Comparison of ENCODE assay signal across 22 cellular contexts in the genomic region with DNA sequence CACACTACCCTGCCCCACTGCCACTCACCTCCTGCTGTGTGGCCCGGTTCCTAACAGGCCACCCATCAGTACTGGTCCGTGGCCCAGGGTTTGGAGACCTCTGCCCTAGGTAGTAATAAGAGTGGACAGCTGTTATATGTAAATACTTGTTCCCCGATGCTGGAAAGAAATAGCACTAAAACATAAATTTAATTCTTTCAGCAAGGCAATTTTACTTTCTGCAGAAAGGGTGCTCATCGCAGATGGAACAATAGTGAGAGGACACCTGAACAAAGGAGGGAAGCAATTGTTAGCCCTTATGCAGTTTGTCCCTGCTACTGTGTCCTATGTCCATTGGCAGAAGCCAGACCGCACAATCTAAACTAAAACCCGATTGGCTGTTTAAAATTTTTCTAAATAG. TPM values are rescaled to one million over a fixed set of nuclear protein-coding genes. Genes with fewer than 3 reads are reported as not detected.
DNase-seq lines count a peak whose midpoint lies in the region; ATAC-seq, FAIRE-seq and TF ChIP-seq lines count a peak whose summit lies in the region.
"Had no signal": no experiment of that assay in that cellular context is flagged by ENCODE, and none has a peak within 500 bp of the region (broad histone marks: within the 10 kb centered on the region; RNA-seq: fewer than 3 reads in every experiment).

No MANE protein-coding gene starts in this region.

- in situ Hi-C loops in K562 (cut with MboI) = no loop called here

- TF ChIP-seq CTCF in left ventricle myocardium inferior (IDR thresholded peaks at IDR 0.05; ENCODE audit: borderline replicate concordance) (no peak), K562 (IDR thresholded peaks at IDR 0.05 in 2 of 3, conservative IDR thresholded peaks at IDR 0.05 in 1 of 3; ENCODE audit: insufficient read depth in 2 of 3, low read depth in 1 of 3, low read length in 3 of 3) (no peak), lower lobe of right lung (IDR thresholded peaks at IDR 0.05) (no peak), upper lobe of right lung (IDR thresholded peaks at IDR 0.05) (no peak)

- peaks cover 15% of the 10 kb centered on the region for H3K4me1 ChIP-seq in left ventricle myocardium inferior
- H3K4me1 ChIP-seq in right cardiac atrium (ENCODE audit: control insufficient read depth, insufficient read depth, low read length) = peaks cover 2% of the 10 kb centered on the region
- H3K4me1 ChIP-seq in K562 (replicated peaks in 1 of 2; ENCODE audit: control insufficient read depth in 2 of 2, insufficient read depth in 2 of 2, low read length in 2 of 2) = peaks cover 0 to 7% of the 10 kb centered on the region in 2 experiments; a peak in 2 of 5 replicates
- peaks cover 7% of the 10 kb centered on the region for H3K4me1 ChIP-seq in lower lobe of right lung
- peaks cover 7% of the 10 kb centered on the region for H3K4me1 ChIP-seq in upper lobe of right lung
- H3K4me1 ChIP-seq in Karpas-422 (ENCODE audit: low read length) = peaks cover 8% of the 10 kb centered on the region
- H3K4me1 ChIP-seq: HAP-1 had no signal

- ATAC-seq in right cardiac atrium (no peak), K562 (no peak), lower lobe of right lung (no peak), upper lobe of right lung (no peak), GM19035 (IDR thresholded peaks at IDR 0.05; ENCODE audit: unreplicated experiment) (no peak)

- no peak overlapping the region for H3K4me3 ChIP-seq in left ventricle myocardium inferior
- H3K4me3 ChIP-seq in right cardiac atrium (ENCODE audit: low read length) = no peak overlapping the region
- no peak overlapping the region for H3K4me3 ChIP-seq in K562
- H3K4me3 ChIP-seq in lower lobe of right lung = no peak overlapping the region
- H3K4me3 ChIP-seq in upper lobe of right lung = no peak overlapping the region
- no peak overlapping the region for H3K4me3 ChIP-seq in Karpas-422 (ENCODE audit: low read length)
- H3K4me3 ChIP-seq: HAP-1 had no signal

- no peak for TF ChIP-seq RAD21 in K562 (CRISPR knock-in tag; conservative IDR thresholded peaks at IDR 0.05 in 1 of 2, IDR thresholded peaks at IDR 0.05 in 1 of 2)

- TF ChIP-seq POLR2A in K562 (conservative IDR thresholded peaks at IDR 0.05) = no peak

- TF ChIP-seq EP300 in K562 (IDR thresholded peaks at IDR 0.05; ENCODE audit: low read length) = no peak

- H2AFZ ChIP-seq in K562 (ENCODE audit: low read depth, low read length) (no peak overlapping the region), Karpas-422 (ENCODE audit: low read length) (no peak overlapping the region)

- 98% methylated on average over 6 of the region's 6 CpGs for WGBS in right cardiac atrium
- 2% methylated on average over 5 of the region's 6 CpGs for WGBS in K562 (ENCODE audit: insufficient coverage, low coverage, missing lambda C conversion rate)

- H4K20me1 ChIP-seq in K562 (replicated peaks; ENCODE audit: control insufficient read depth, insufficient read depth, low read length) (no peaks in the 10 kb centered on the region), Karpas-422 (ENCODE audit: insufficient read depth, low read depth, low read length) (no peaks in the 10 kb centered on the region)

- no peaks in the 10 kb centered on the region for H3K9me1 ChIP-seq in K562 (ENCODE audit: control insufficient read depth, insufficient read depth, low read length)

- no TSS peak for BruUV-seq in K562 (replicated peaks; lab: Mats Ljungman, UMichigan)

- H3K9me3 ChIP-seq in left ventricle myocardium inferior (replicated peaks) (peaks cover 20% of the 10 kb centered on the region), right cardiac atrium (ENCODE audit: control insufficient read depth, low read length) (no peaks in the 10 kb centered on the region), K562 (replicated peaks; ENCODE audit: control insufficient read depth, insufficient read depth, low read depth, low read length) (no peaks in the 10 kb centered on the region; the same call in 1 of the 2 replicates), lower lobe of right lung (peaks cover 11% of the 10 kb centered on the region), upper lobe of right lung (no peaks in the 10 kb centered on the region), Karpas-422 (ENCODE audit: low read length) (peaks cover 4% of the 10 kb centered on the region; the same call in 1 of the 2 replicates)

- H3K4me2 ChIP-seq in K562 (ENCODE audit: insufficient read depth, low read length) = no peak overlapping the region
- no peak overlapping the region for H3K4me2 ChIP-seq in Karpas-422 (ENCODE audit: low read depth, low read length, poor library complexity, severe bottlenecking)

- DNase-seq in left ventricle myocardium inferior (no peak), right cardiac atrium (no peak), K562 (ENCODE audit: extremely low read depth in 1 of 4, low spot score in 3 of 4) (no peak), lower lobe of right lung (no peak), upper lobe of right lung (no peak), Karpas-422 (no peak), HT-29 (ENCODE audit: low spot score) (no peak)
- DNase-seq: C1 segment of cervical spinal cord; Calu3; CD4-positive, alpha-beta memory T cell; COR-L47; DMS53; DMS79 treated with DMSO at 0.1 percent for 48 hours; GF-D8; GOT3 had no signal

- H3K79me2 ChIP-seq in K562 (ENCODE audit: control insufficient read depth, insufficient read depth, low read length) (no peaks in the 10 kb centered on the region; the same call in 2 of the 3 replicates), Karpas-422 (ENCODE audit: low read length) (no peaks in the 10 kb centered on the region)

- H3K27ac ChIP-seq in left ventricle myocardium inferior (replicated peaks) (peak overlapping the region; percentile 57), right cardiac atrium (ENCODE audit: low read length) (no peak overlapping the region), K562 (ENCODE audit: extremely low read depth, low read depth, low read length) (no peak overlapping the region), lower lobe of right lung (peak overlapping the region; percentile 62), upper lobe of right lung (peak overlapping the region; percentile 55), Karpas-422 (ENCODE audit: low read length) (no peak overlapping the region)

- H3K9ac ChIP-seq in K562 (ENCODE audit: insufficient read depth in 1 of 2, low read depth in 2 of 2, low read length in 2 of 2) (no peak overlapping the region), Karpas-422 (ENCODE audit: low read length) (no peak overlapping the region)

- intact Hi-C loops in left ventricle myocardium inferior (cut with micrococcal nuclease) (no loop called here), right cardiac atrium (cut with DNase I) (no loop called here), K562 (cut with micrococcal nuclease) (no loop called here), lower lobe of right lung (cut with DNase I) (no loop called here), upper lobe of right lung (cut with DNase I) (no loop called here)

- H3K9me2 ChIP-seq in Karpas-422 (replicated peaks; ENCODE audit: insufficient read depth, low read length) = no peaks in the 10 kb centered on the region

- CTCF ChIA-PET in K562 (lab: Yijun Ruan, JAX; ENCODE audit: low intra/inter-chr PET ratio) = no interaction called here

- H3K36me3 ChIP-seq in left ventricle myocardium inferior (no peaks in the 10 kb centered on the region), K562 (ENCODE audit: control insufficient read depth, insufficient read depth, low read length) (no peaks in the 10 kb centered on the region), lower lobe of right lung (no peaks in the 10 kb centered on the region), upper lobe of right lung (no peaks in the 10 kb centered on the region), Karpas-422 (ENCODE audit: insufficient read depth, low read length) (no peaks in the 10 kb centered on the region)
- H3K36me3 ChIP-seq: HAP-1 had no signal

- FAIRE-seq in K562 (lab: Jason Lieb, UNC) = no peak
- FAIRE-seq: GM12891, GM18507, H54 had no signal

- H3K27me3 ChIP-seq in left ventricle myocardium inferior (ENCODE audit: low read depth) (peaks cover 28% of the 10 kb centered on the region), right cardiac atrium (ENCODE audit: control insufficient read depth, insufficient read depth) (no peaks in the 10 kb centered on the region), K562 (ENCODE audit: control insufficient read depth in 2 of 2, insufficient read depth in 2 of 2, low read length in 2 of 2) (peaks cover 0 to 30% of the 10 kb centered on the region in 2 experiments; a peak in 2 of 5 replicates), lower lobe of right lung (ENCODE audit: low read depth) (no peaks in the 10 kb centered on the region), upper lobe of right lung (no peaks in the 10 kb centered on the region), Karpas-422 (ENCODE audit: low read length) (no peaks in the 10 kb centered on the region)

- POLR2A ChIA-PET in K562 (lab: Yijun Ruan, JAX) = no interaction called here

RNA-seq across cellular contexts. Expression of gene CYP46A1, which starts 5.9 kb away (rescaled TPM):
- total RNA-seq in left ventricle myocardium inferior = 4.2 TPM
- total RNA-seq in right cardiac atrium = 1 to 10 TPM; 5.7 to 9.2 (median 7.9) TPM
- polyA plus RNA-seq in right cardiac atrium = 5.8 TPM
- not detected in 2 replicates for total RNA-seq in K562 (2011; cell fraction: chromatin; rRNA removed; ENCODE audit: low replicate concordance)
- total RNA-seq in K562 (2011; cell fraction: nucleolus; rRNA removed) = not detected in 2 replicates
- not detected in 2 replicates for total RNA-seq in K562 (2011; cell fraction: nucleoplasm; rRNA removed)
- total RNA-seq in K562 (2014; rRNA removed) = not detected in 2 replicates
- not detected in 2 replicates for total RNA-seq in K562 (2014; rRNA removed; fragmentation: Illumina TruSeq; extraction: Trizol)
- total RNA-seq in K562 (2015; rRNA removed; fragmentation: Illumina TruSeq; extraction: Trizol) = not detected in 2 replicates
- total RNA-seq in K562 (2021) = not detected in 2 replicates
- not detected in 2 replicates for polyA plus RNA-seq in K562 (2011; rRNA removed)
- polyA plus RNA-seq in K562 (2011; cell fraction: cytosol; rRNA removed) = not detected in 2 replicates
- 0.04 and 0.06 TPM in 2 replicates for polyA plus RNA-seq in K562 (2011; cell fraction: nucleus; rRNA removed)
- polyA plus RNA-seq in K562 (2012) = not detected in 2 replicates
- polyA plus RNA-seq in K562 (2014; fragmentation: Illumina TruSeq; extraction: Trizol) = not detected in 2 replicates
- not detected for polyA plus RNA-seq in K562 (2014; fragmentation: Nextera tagmentation; extraction: Ambion mirVana)
- 0.05 TPM in 1 of 2 replicates, not detected in the other for polyA plus RNA-seq in K562 (2014; rRNA removed)
- not detected in 2 replicates for polyA minus RNA-seq in K562 (2011; rRNA and poly(A)+ RNA removed)
- polyA minus RNA-seq in K562 (2011; cell fraction: cytosol; rRNA and poly(A)+ RNA removed) = not detected in 2 replicates
- not detected in 2 replicates for polyA minus RNA-seq in K562 (2011; cell fraction: nucleus; rRNA and poly(A)+ RNA removed)
- 0.62 TPM for total RNA-seq in lower lobe of right lung
- 1.3 TPM for total RNA-seq in upper lobe of right lung
- total RNA-seq in Karpas-422 (2014; rRNA removed; shearing (Covaris generic); ENCODE audit: low replicate concordance) = 0.52 and 1.3 TPM in 2 replicates
- total RNA-seq in HT-29 (2014; rRNA removed; shearing (Covaris generic)) = not detected in 2 replicates
- total RNA-seq: A673, Calu3 had no signal
- polyA plus RNA-seq: CD4-positive, alpha-beta memory T cell had no signal

RNA-seq across cellular contexts. Expression of gene HHIPL1, which starts 33.3 kb away (rescaled TPM):
- total RNA-seq in left ventricle myocardium inferior (1.2 TPM), right cardiac atrium (1 to 10 TPM; 1.9 to 3.4 (median 2.5) TPM), K562 (2014; rRNA removed) (not detected in 2 replicates), K562 (2014; rRNA removed; fragmentation: Illumina TruSeq; extraction: Trizol) (not detected in 2 replicates), K562 (2015; rRNA removed; fragmentation: Illumina TruSeq; extraction: Trizol) (not detected in 2 replicates), K562 (2021) (not detected in 2 replicates), lower lobe of right lung (1.6 TPM), upper lobe of right lung (1.6 TPM)
- polyA plus RNA-seq in right cardiac atrium (0.75 TPM), K562 (2011; rRNA removed) (not detected in 2 replicates), K562 (2014; fragmentation: Illumina TruSeq; extraction: Trizol) (not detected in 2 replicates), K562 (2014; fragmentation: Nextera tagmentation; extraction: Ambion mirVana) (not detected), K562 (2014; rRNA removed) (not detected in 2 replicates)
- 0.12 TPM in 1 of 2 replicates, not detected in the other for total RNA-seq in K562 (2011; cell fraction: chromatin; rRNA removed; ENCODE audit: low replicate concordance)
- not detected in 2 replicates for total RNA-seq in K562 (2011; cell fraction: nucleolus; rRNA removed)
- not detected in 2 replicates for total RNA-seq in K562 (2011; cell fraction: nucleoplasm; rRNA removed)
- 0.03 TPM in 1 of 2 replicates, not detected in the other for polyA plus RNA-seq in K562 (2011; cell fraction: cytosol; rRNA removed)
- polyA plus RNA-seq in K562 (2011; cell fraction: nucleus; rRNA removed) = 0.01 TPM in 1 of 2 replicates, not detected in the other
- not detected in 2 replicates for polyA plus RNA-seq in K562 (2012)
- polyA minus RNA-seq in K562 (2011; rRNA and poly(A)+ RNA removed) = not detected in 2 replicates
- polyA minus RNA-seq in K562 (2011; cell fraction: cytosol; rRNA and poly(A)+ RNA removed) = not detected in 2 replicates
- not detected in 2 replicates for polyA minus RNA-seq in K562 (2011; cell fraction: nucleus; rRNA and poly(A)+ RNA removed)
- total RNA-seq in Karpas-422 (2014; rRNA removed; shearing (Covaris generic); ENCODE audit: low replicate concordance) = 0.07 TPM in 1 of 2 replicates, not detected in the other
- total RNA-seq in HT-29 (2014; rRNA removed; shearing (Covaris generic)) = not detected in 2 replicates
- total RNA-seq: A172, Calu3 had no signal
- polyA plus RNA-seq: CD4-positive, alpha-beta memory T cell had no signal

Comparison
In these comparisons a context has a peak if more than half of its experiments do, and no peak if none do; other contexts are left out.
1. H3K27ac ChIP-seq: peak in left ventricle myocardium inferior (single experiment), lower lobe of right lung (single experiment) and upper lobe of right lung (single experiment); none in right cardiac atrium (single experiment), K562 (single experiment) and Karpas-422 (single experiment).